Comparison of ENCODE assay signal across 8 cellular contexts in genomic region chr16:84754353-84754856, GRCh38. TPM values are rescaled to one million over a fixed set of nuclear protein-coding genes. Genes with fewer than 3 reads are reported as not detected.
DNase-seq lines count a peak whose midpoint lies in the region; ATAC-seq and TF ChIP-seq lines count a peak whose summit lies in the region.

No MANE protein-coding gene starts in this region.

- peak overlapping the region; percentile 45 to 89 (median 68) for H3K27ac ChIP-seq in right lobe of liver

- TF ChIP-seq CTCF in right lobe of liver (IDR thresholded peaks at IDR 0.05), result peak; percentile 78 to 96 (median 88)

- ATAC-seq in HG03354 (IDR thresholded peaks at IDR 0.05; ENCODE audit: poor library complexity, severe bottlenecking, unreplicated experiment), result peak; percentile 76
- ATAC-seq in right lobe of liver, result peak; percentile 93 to 95 (median 94)

- H3K27ac Mint-ChIP-seq in activated CD4-positive, alpha-beta T cell treated with anti-CD3 and anti-CD28 coated beads, Interleukin-2, amount 10 ng/mL, durations not matched to agents 24 days and 14 days, result no peak overlapping the region

- no peak overlapping the region for H3K4me3 ChIP-seq in right lobe of liver

- H3K9me3 Mint-ChIP-seq in activated CD4-positive, alpha-beta T cell treated with anti-CD3 and anti-CD28 coated beads, Interleukin-2, amount 10 ng/mL, durations not matched to agents 24 days and 14 days, result no peaks in the 10 kb centered on the region

- peak overlapping the region; percentile 66 for H3K4me3 Mint-ChIP-seq in activated CD4-positive, alpha-beta T cell treated with anti-CD3 and anti-CD28 coated beads, Interleukin-2, amount 10 ng/mL, durations not matched to agents 24 days and 14 days

- peaks cover 66% of the 10 kb centered on the region for H3K4me1 Mint-ChIP-seq in activated CD4-positive, alpha-beta T cell treated with anti-CD3 and anti-CD28 coated beads, Interleukin-2, amount 10 ng/mL, durations not matched to agents 24 days and 14 days

- 6% methylated on average over 12 of the region's 12 CpGs for WGBS in right lobe of liver (ENCODE audit: insufficient coverage, low coverage, low lambda C conversion rate, missing lambda C conversion rate)

- DNase-seq in activated T-cell treated with anti-CD3 and anti-CD28 coated beads for 1 hour (ENCODE audit: low read depth) (peak; percentile 41), NCI-H524 treated with DMSO at 0.1 percent for 48 hours (lab: John Stamatoyannopoulos, UW) (peak; percentile 82), dermis blood vessel endothelial cell (peak; percentile 91), right lobe of liver (peak in 1 of 3 donors; percentile 73)
- no peak for DNase-seq in activated T-cell treated with anti-CD3 and anti-CD28 coated beads, Interleukin-2, amount 50 U/mL, for 1 hour
- peak; percentile 94 for DNase-seq in activated CD4-positive, alpha-beta T cell treated with anti-CD3 and anti-CD28 coated beads, Interleukin-2, amount 10 ng/mL, durations not matched to agents 24 days and 14 days
- peak; percentile 21 to 52 (median 49) for DNase-seq in stimulated activated CD4-positive, alpha-beta T cell treated with anti-CD3 and anti-CD28 coated beads, TNF-alpha, amount 100 ng/mL, for 48 hours (ENCODE audit: low read depth in 3 of 3)

- peaks cover 0 to 8% (median 5%) of the 10 kb centered on the region in 4 donors for H3K4me1 ChIP-seq in right lobe of liver

- no peak for TF ChIP-seq POLR2A in right lobe of liver (IDR thresholded peaks at IDR 0.05)

- no peaks in the 10 kb centered on the region for H3K36me3 ChIP-seq in right lobe of liver

- intact Hi-C loops in activated CD4-positive, alpha-beta T cell treated with anti-CD3 and anti-CD28 coated beads, Interleukin-2, amount 10 ng/mL, durations not matched to agents 24 days and 14 days (cut with micrococcal nuclease), result loop anchor here (1.0 to 10.0 kb wide), 3 partner anchors 198 to 330 kb away; no protein-coding TSS in a partner anchor
- intact Hi-C loops in right lobe of liver (cut with DNase I), result loop anchor here (10.0 kb wide), 1 partner anchor 210 kb away; no protein-coding TSS in a partner anchor

- H3K27me3 Mint-ChIP-seq in activated CD4-positive, alpha-beta T cell treated with anti-CD3 and anti-CD28 coated beads, Interleukin-2, amount 10 ng/mL, durations not matched to agents 24 days and 14 days, result no peaks in the 10 kb centered on the region

- H3K27me3 ChIP-seq in right lobe of liver, result no peaks in the 10 kb centered on the region

- H3K36me3 Mint-ChIP-seq in activated CD4-positive, alpha-beta T cell treated with anti-CD3 and anti-CD28 coated beads, Interleukin-2, amount 10 ng/mL, durations not matched to agents 24 days and 14 days (ENCODE audit: low read depth), result peaks cover 40% of the 10 kb centered on the region

- no peaks in the 10 kb centered on the region for H3K9me3 ChIP-seq in right lobe of liver

RNA-seq across cellular contexts. Expression of gene USP10, which starts 54.6 kb away (rescaled TPM):
- total RNA-seq in activated CD4-positive, alpha-beta T cell treated with anti-CD3 and anti-CD28 coated beads, Interleukin-2, amount 10 ng/mL, durations not matched to agents 24 days and 14 days, result 148 and 177 TPM in 2 replicates
- 32.7 and 70.7 TPM in 2 replicates for total RNA-seq in dermis blood vessel endothelial cell
- 10 to 100 TPM; 41.5 to 53.2 (median 44.6) TPM for total RNA-seq in right lobe of liver
